ENCODE assay signal across 12 cellular contexts in genomic region chr1:41482906-41483895, GRCh38. TPM values are rescaled to one million over a fixed set of nuclear protein-coding genes. Genes with fewer than 3 reads are reported as not detected.
DNase-seq lines count a peak whose midpoint lies in the region; ATAC-seq and TF ChIP-seq lines count a peak whose summit lies in the region.
"Had no signal": no experiment of that assay in that cellular context is flagged by ENCODE, and none has a peak within 500 bp of the region (broad histone marks: within the 10 kb centered on the region; RNA-seq: fewer than 3 reads in every experiment).

No MANE protein-coding gene starts in this region.

- H3K27ac ChIP-seq in BLaER1, result peak overlapping the region; percentile 72
- no peak overlapping the region for H3K27ac ChIP-seq in endodermal cell (ENCODE audit: low read depth, low read length)
- H3K27ac ChIP-seq in neural progenitor cell, result no peak overlapping the region
- H3K27ac ChIP-seq: PC-9 had no signal

- no peaks in the 10 kb centered on the region for H3K9me3 ChIP-seq in BLaER1
- no peaks in the 10 kb centered on the region for H3K9me3 ChIP-seq in endodermal cell (ENCODE audit: control insufficient read depth, low read length)
- H3K9me3 ChIP-seq in neural progenitor cell (ENCODE audit: low read depth), result no peaks in the 10 kb centered on the region
- H3K9me3 ChIP-seq: MG63 had no signal

- no peak for ATAC-seq in GM21825 (IDR thresholded peaks at IDR 0.05; ENCODE audit: unreplicated experiment)
- ATAC-seq in stimulated activated naive CD8-positive, alpha-beta T cell treated with anti-CD3 and anti-CD28 coated beads, Interleukin-15, Interleukin-2, amounts not matched to agents 100 U/mL and 50 U/mL, for 24 hours, result no peak

- H3K4me2 ChIP-seq in BLaER1 (peak overlapping the region; percentile 67), neural progenitor cell (no peak overlapping the region)

- DNase-seq in NCI-H2171 treated with DMSO at 0.1 percent for 48 hours (lab: John Stamatoyannopoulos, UW) (peak; percentile 87), endodermal cell (peak; percentile 52), neural progenitor cell (ENCODE audit: low spot score) (no peak), NOMO-1 treated with dmso at 0.1 percent for 144 hours (lab: John Stamatoyannopoulos, UW; ENCODE audit: unreplicated experiment) (no peak), SKM-1 treated with dmso at 0.1 percent for 144 hours (lab: John Stamatoyannopoulos, UW; ENCODE audit: unreplicated experiment) (no peak)
- DNase-seq in stimulated activated naive CD8-positive, alpha-beta T cell treated with anti-CD3 and anti-CD28 coated beads, Interleukin-15, Interleukin-2, amounts not matched to agents 100 U/mL and 50 U/mL, for 24 hours, result no peak

- H3K9me3 Mint-ChIP-seq in endodermal cell (no peaks in the 10 kb centered on the region), neural progenitor cell (no peaks in the 10 kb centered on the region)
- H3K9me3 Mint-ChIP-seq: activated T-helper 2 cell treated with anti-CD3 and anti-CD28 coated beads, Interferon-gamma antibody, Interleukin-2, Interleukin-4, amounts not matched to agents 10 μg/mL and 5 μg/mL and 100 μg/mL, durations not matched to agents 14 hours and 24 hours and 36 hours had no signal

- peaks cover 27% of the 10 kb centered on the region for H3K4me1 Mint-ChIP-seq in endodermal cell
- peaks cover 57% of the 10 kb centered on the region for H3K4me1 Mint-ChIP-seq in neural progenitor cell

- no peaks in the 10 kb centered on the region for H3K79me2 ChIP-seq in neural progenitor cell (ENCODE audit: low read depth)

- no peak for TF ChIP-seq CTCF in endodermal cell (conservative IDR thresholded peaks at IDR 0.05)
- TF ChIP-seq CTCF in neural progenitor cell (IDR thresholded peaks at IDR 0.05), result no peak

- H3K27me3 ChIP-seq in BLaER1 (no peaks in the 10 kb centered on the region), endodermal cell (ENCODE audit: control insufficient read depth, insufficient read depth, low read length, poor library complexity, severe bottlenecking) (no peaks in the 10 kb centered on the region), neural progenitor cell (peaks cover 5% of the 10 kb centered on the region)
- H3K27me3 ChIP-seq: MG63 had no signal

- H3K4me3 ChIP-seq in BLaER1 (no peak overlapping the region), endodermal cell (ENCODE audit: low read length) (no peak overlapping the region), neural progenitor cell (no peak overlapping the region)
- H3K4me3 ChIP-seq: MG63, PC-9 had no signal

- 88 to 91% methylated on average over 15 to 21 of the region's 21 CpGs for WGBS in endodermal cell (ENCODE audit: insufficient coverage in 1 of 2, insufficient read length in 1 of 2), 2 experiments

- H2AFZ ChIP-seq in neural progenitor cell (replicated peaks), result no peak overlapping the region
- H2AFZ ChIP-seq: PC-9 had no signal

- H4K20me1 ChIP-seq in BLaER1 (no peaks in the 10 kb centered on the region), neural progenitor cell (ENCODE audit: low read depth) (peaks cover 10% of the 10 kb centered on the region)

- H3K27ac Mint-ChIP-seq in endodermal cell (no peak overlapping the region), neural progenitor cell (peak overlapping the region; percentile 96)
- H3K27ac Mint-ChIP-seq: activated T-helper 2 cell treated with anti-CD3 and anti-CD28 coated beads, Interferon-gamma antibody, Interleukin-2, Interleukin-4, amounts not matched to agents 10 μg/mL and 5 μg/mL and 100 μg/mL, durations not matched to agents 14 hours and 24 hours and 36 hours had no signal

- H3K4me1 ChIP-seq in BLaER1, result peaks cover 74% of the 10 kb centered on the region
- peaks cover 7% of the 10 kb centered on the region for H3K4me1 ChIP-seq in endodermal cell (ENCODE audit: control insufficient read depth, insufficient read depth, low read length)
- H3K4me1 ChIP-seq in neural progenitor cell, result peaks cover 35% of the 10 kb centered on the region

- H3K27me3 Mint-ChIP-seq in endodermal cell (ENCODE audit: insufficient read depth), result peaks cover 5% of the 10 kb centered on the region
- H3K27me3 Mint-ChIP-seq in neural progenitor cell (ENCODE audit: insufficient read depth, low read depth), result peaks cover 20% of the 10 kb centered on the region

- H3K36me3 Mint-ChIP-seq in endodermal cell (ENCODE audit: low read depth) (no peaks in the 10 kb centered on the region), neural progenitor cell (no peaks in the 10 kb centered on the region)

- peaks cover 30% of the 10 kb centered on the region for H3F3A ChIP-seq in neural progenitor cell (ENCODE audit: low read depth)

- H3K36me3 ChIP-seq in BLaER1, result no peaks in the 10 kb centered on the region
- H3K36me3 ChIP-seq in endodermal cell (ENCODE audit: control insufficient read depth, insufficient read depth, low read length), result no peaks in the 10 kb centered on the region
- H3K36me3 ChIP-seq in neural progenitor cell, result no peaks in the 10 kb centered on the region
- H3K36me3 ChIP-seq: MG63 had no signal

- H3K9ac ChIP-seq in BLaER1 (no peak overlapping the region), endodermal cell (ENCODE audit: extremely low read depth, low read length, poor library complexity, severe bottlenecking) (no peak overlapping the region), neural progenitor cell (no peak overlapping the region)

- H3K4me3 Mint-ChIP-seq in endodermal cell (no peak overlapping the region), neural progenitor cell (peak overlapping the region; percentile 35)

RNA-seq across cellular contexts. Expression of gene EDN2, which starts 1.3 kb away (rescaled TPM):
- total RNA-seq in endodermal cell, result not detected
- polyA plus RNA-seq in endodermal cell (2013, experiment 1 of 2), result 0.18 TPM
- not detected for polyA plus RNA-seq in endodermal cell (2013, experiment 2 of 2)
- not detected in 2 replicates for total RNA-seq in neural progenitor cell (ENCODE audit: low replicate concordance)
- total RNA-seq: activated T-helper 2 cell treated with anti-CD3 and anti-CD28 coated beads, Interferon-gamma antibody, Interleukin-2, Interleukin-4, amounts not matched to agents 10 μg/mL and 5 μg/mL and 100 μg/mL, durations not matched to agents 14 hours and 24 hours and 36 hours; mesenteric fat pad had no signal

Comparison
In these comparisons a context has a peak if more than half of its experiments do, and no peak if none do; other contexts are left out.
1. DNase-seq: peak in NCI-H2171 treated with DMSO at 0.1 percent for 48 hours (single experiment) and endodermal cell (single experiment); none in neural progenitor cell (single experiment), NOMO-1 treated with dmso at 0.1 percent for 144 hours (single experiment), stimulated activated naive CD8-positive, alpha-beta T cell treated with anti-CD3 and anti-CD28 coated beads, Interleukin-15, Interleukin-2, amounts not matched to agents 100 U/mL and 50 U/mL, for 24 hours (single experiment) and SKM-1 treated with dmso at 0.1 percent for 144 hours (single experiment).